Comparison of ENCODE assay signal across 1 cellular context in genomic region chr14:87076146-87076545, GRCh38.
TF ChIP-seq lines count a peak whose summit lies in the region.

No MANE protein-coding gene starts in this region.

TF ChIP-seq in GM23338, 12 proteins besides CTCF, POLR2A, EP300 and RAD21 (continued from another document):
- TF ChIP-seq STAT1 (IDR thresholded peaks at IDR 0.05; ENCODE audit: unreplicated experiment) (no peak), ZNF114 (CRISPR knock-in tag; IDR thresholded peaks at IDR 0.05) (no peak), JUNB (IDR thresholded peaks at IDR 0.05; ENCODE audit: unreplicated experiment) (no peak), POLR2AphosphoS5 (IDR thresholded peaks at IDR 0.05; ENCODE audit: low read depth) (no peak)
